In the genomic region with DNA sequence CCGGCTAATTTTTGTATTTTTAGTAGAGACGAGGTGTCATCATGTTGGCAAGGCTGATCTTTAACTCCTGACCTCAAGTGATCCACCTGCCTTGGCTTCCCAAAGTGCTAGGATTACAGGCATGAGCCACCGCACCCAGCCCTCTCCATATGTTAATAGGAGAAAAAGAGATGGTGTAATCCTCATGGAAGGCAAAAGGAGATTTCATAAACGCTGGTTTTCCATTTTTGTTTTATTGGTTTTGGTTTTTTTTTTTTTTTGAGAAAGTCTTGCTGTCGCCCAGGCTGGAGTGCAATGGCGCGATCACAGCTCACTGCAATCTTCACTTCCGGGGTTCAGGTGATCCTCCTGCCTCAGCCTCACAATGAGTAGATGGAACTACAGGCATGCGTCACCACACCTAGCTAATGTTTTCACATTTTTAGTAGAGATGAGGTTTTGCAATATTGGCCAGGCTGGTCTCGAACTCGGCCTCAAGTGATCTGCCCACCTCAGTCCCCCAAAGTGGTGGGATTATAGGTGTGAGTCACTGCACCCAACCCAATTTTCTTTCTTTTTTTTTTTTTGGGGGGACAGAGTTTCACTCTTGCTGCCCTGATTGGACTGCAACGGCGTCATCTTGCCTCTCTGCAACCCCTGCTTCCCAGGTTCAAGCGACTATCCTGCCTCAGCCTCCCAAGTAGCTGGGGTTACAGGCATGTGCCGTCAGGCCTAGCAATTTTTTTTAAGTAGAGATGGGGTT, we compare ENCODE assay signal across 16 cellular contexts. TPM values are rescaled to one million over a fixed set of nuclear protein-coding genes. Genes with fewer than 3 reads are reported as not detected.
DNase-seq lines count a peak whose midpoint lies in the region; ATAC-seq and TF ChIP-seq lines count a peak whose summit lies in the region.
"Had no signal": no experiment of that assay in that cellular context is flagged by ENCODE, and none has a peak within 500 bp of the region (broad histone marks: within the 10 kb centered on the region; RNA-seq: fewer than 3 reads in every experiment).

No MANE protein-coding gene starts in this region.

- DNase-seq in CD4-positive, CD25-positive, alpha-beta regulatory T cell = no peak
- DNase-seq in activated CD4-positive, alpha-beta memory T cell treated with anti-CD3 and anti-CD28 coated beads, Interleukin-2, amount 10 ng/mL, durations not matched to agents 7 days and 5 days = no peak
- DNase-seq in mesenteric fat pad (ENCODE audit: low spot score) (peak; percentile 30), globus pallidus (ENCODE audit: low spot score) (no peak), NCI-H1694 (lab: John Stamatoyannopoulos, UW) (no peak), D341Med (ENCODE audit: low spot score) (no peak), Caco-2 (no peak)
- DNase-seq: activated CD4-positive, alpha-beta T cell treated with anti-CD3 and anti-CD28 coated beads, Interleukin-2, amount 50 U/mL, for 48 hours; mesenchymal stem cell; NCI-H2029 treated with DMSO at 0.1 percent for 48 hours; RPMI8226 had no signal

- BruUV-seq in Caco-2 (replicated peaks; lab: Mats Ljungman, UMichigan) = no TSS peak

- no peak overlapping the region for H3K4me3 ChIP-seq in CD4-positive, CD25-positive, alpha-beta regulatory T cell (ENCODE audit: low read depth, low read length)
- H3K4me3 ChIP-seq in Caco-2 (ENCODE audit: low read depth, low read length) = no peak overlapping the region
- H3K4me3 ChIP-seq: gastroesophageal sphincter, ovary, tibial artery had no signal

- peak overlapping the region; percentile 0; the same call in 1 of the 2 replicates for H3K27ac ChIP-seq in 22Rv1
- peak overlapping the region; percentile 19 for H3K27ac ChIP-seq in CD4-positive, CD25-positive, alpha-beta regulatory T cell (ENCODE audit: insufficient read depth, low read length, poor library complexity, severe bottlenecking)
- H3K27ac ChIP-seq: C4-2B, gastroesophageal sphincter, ovary, tibial artery had no signal

- CTCF ChIA-PET in activated CD4-positive, alpha-beta memory T cell treated with anti-CD3 and anti-CD28 coated beads, Interleukin-2, amount 10 ng/mL, durations not matched to agents 7 days and 5 days (lab: Charles Lee) = interaction anchor here (0.7 to 3.8 kb wide), 4 partner anchors 44 to 425 kb away, joined by 3 to 16 read pairs (median 4); no protein-coding TSS in a partner anchor
- CTCF ChIA-PET in Caco-2 (lab: Charles Lee) = no interaction called here

- H3K4me3 Mint-ChIP-seq in CD4-positive, CD25-positive, alpha-beta regulatory T cell = peak overlapping the region; percentile 38 to 78 (median 49)
- no peak overlapping the region for H3K4me3 Mint-ChIP-seq in activated CD4-positive, alpha-beta memory T cell treated with anti-CD3 and anti-CD28 coated beads, Interleukin-2, amount 10 ng/mL, durations not matched to agents 7 days and 5 days
- H3K4me3 Mint-ChIP-seq in Caco-2 (ENCODE audit: unreplicated experiment) = no peak overlapping the region

- H3K36me3 Mint-ChIP-seq in CD4-positive, CD25-positive, alpha-beta regulatory T cell = peaks cover 6% of the 10 kb centered on the region
- peaks cover 52% of the 10 kb centered on the region for H3K36me3 Mint-ChIP-seq in activated CD4-positive, alpha-beta memory T cell treated with anti-CD3 and anti-CD28 coated beads, Interleukin-2, amount 10 ng/mL, durations not matched to agents 7 days and 5 days (ENCODE audit: low read depth)
- H3K36me3 Mint-ChIP-seq in Caco-2 (ENCODE audit: insufficient read depth, unreplicated experiment) = peaks cover 83% of the 10 kb centered on the region

- H3K27me3 ChIP-seq in CD4-positive, CD25-positive, alpha-beta regulatory T cell (ENCODE audit: control insufficient read depth, insufficient read depth, low read length) = no peaks in the 10 kb centered on the region
- no peaks in the 10 kb centered on the region for H3K27me3 ChIP-seq in Caco-2 (replicated peaks; ENCODE audit: control insufficient read depth, insufficient read depth, low read length)
- H3K27me3 ChIP-seq: gastroesophageal sphincter, ovary, tibial artery had no signal

- peaks cover 18 to 85% (median 56%) of the 10 kb centered on the region in 4 donors for H3K4me1 Mint-ChIP-seq in CD4-positive, CD25-positive, alpha-beta regulatory T cell
- peaks cover 68% of the 10 kb centered on the region for H3K4me1 Mint-ChIP-seq in activated CD4-positive, alpha-beta memory T cell treated with anti-CD3 and anti-CD28 coated beads, Interleukin-2, amount 10 ng/mL, durations not matched to agents 7 days and 5 days
- no peaks in the 10 kb centered on the region for H3K4me1 Mint-ChIP-seq in Caco-2 (ENCODE audit: low read depth, unreplicated experiment)

- H3K27me3 Mint-ChIP-seq in CD4-positive, CD25-positive, alpha-beta regulatory T cell = peaks cover 9% of the 10 kb centered on the region
- H3K27me3 Mint-ChIP-seq in activated CD4-positive, alpha-beta memory T cell treated with anti-CD3 and anti-CD28 coated beads, Interleukin-2, amount 10 ng/mL, durations not matched to agents 7 days and 5 days = no peaks in the 10 kb centered on the region
- no peaks in the 10 kb centered on the region for H3K27me3 Mint-ChIP-seq in Caco-2 (ENCODE audit: insufficient read depth, unreplicated experiment)

- POLR2A ChIA-PET in activated CD4-positive, alpha-beta memory T cell treated with anti-CD3 and anti-CD28 coated beads, Interleukin-2, amount 10 ng/mL, durations not matched to agents 7 days and 5 days (lab: Charles Lee) = interaction anchor here (0.6 to 3.5 kb wide), 5 partner anchors 8 to 671 kb away, joined by 3 to 16 read pairs (median 3); a partner anchor contains a TSS
- POLR2A ChIA-PET in Caco-2 (lab: Charles Lee) = interaction anchor here (0.6 to 1.5 kb wide), 3 partner anchors 8 to 529 kb away, joined by 3 to 4 read pairs (median 4); a partner anchor contains a TSS

- TF ChIP-seq CTCF in 22Rv1 (IDR thresholded peaks at IDR 0.05) = no peak
- no peak for TF ChIP-seq CTCF in Caco-2 (IDR thresholded peaks at IDR 0.05; ENCODE audit: insufficient read depth in 1 of 2, low read depth in 1 of 2, low read length in 1 of 2, severe bottlenecking in 1 of 2, unreplicated experiment in 1 of 2)

- H3K27ac Mint-ChIP-seq in CD4-positive, CD25-positive, alpha-beta regulatory T cell = peak overlapping the region; percentile 31 to 76 (median 51)
- peak overlapping the region; percentile 70 for H3K27ac Mint-ChIP-seq in activated CD4-positive, alpha-beta memory T cell treated with anti-CD3 and anti-CD28 coated beads, Interleukin-2, amount 10 ng/mL, durations not matched to agents 7 days and 5 days
- H3K27ac Mint-ChIP-seq in Caco-2 (ENCODE audit: unreplicated experiment) = no peak overlapping the region

- ATAC-seq in CD4-positive, CD25-positive, alpha-beta regulatory T cell (ENCODE audit: low read depth in 2 of 2) = no peak
- ATAC-seq: gastroesophageal sphincter had no signal

- no peaks in the 10 kb centered on the region for H3K9me3 Mint-ChIP-seq in CD4-positive, CD25-positive, alpha-beta regulatory T cell
- no peaks in the 10 kb centered on the region for H3K9me3 Mint-ChIP-seq in activated CD4-positive, alpha-beta memory T cell treated with anti-CD3 and anti-CD28 coated beads, Interleukin-2, amount 10 ng/mL, durations not matched to agents 7 days and 5 days
- H3K9me3 Mint-ChIP-seq in Caco-2 (ENCODE audit: unreplicated experiment) = no peaks in the 10 kb centered on the region

- intact Hi-C loops in Caco-2 (cut with micrococcal nuclease; ENCODE audit: unreplicated experiment) = no loop called here

- H3K4me1 ChIP-seq in CD4-positive, CD25-positive, alpha-beta regulatory T cell (ENCODE audit: control insufficient read depth, insufficient read depth, low read length, poor library complexity, severe bottlenecking) = peaks cover 80% of the 10 kb centered on the region
- peaks cover 8% of the 10 kb centered on the region; the same call in 1 of the 2 replicates for H3K4me1 ChIP-seq in Caco-2

- H3K36me3 ChIP-seq in CD4-positive, CD25-positive, alpha-beta regulatory T cell (ENCODE audit: control insufficient read depth, insufficient read depth, low read length) = peaks cover 20% of the 10 kb centered on the region
- 0 out of 2 replicates have a peak, but pooled peaks cover 2% of the 10 kb centered on the region for H3K36me3 ChIP-seq in Caco-2 (ENCODE audit: control insufficient read depth, insufficient read depth, low read length)
- H3K36me3 ChIP-seq: ovary had no signal

- H3K9me3 ChIP-seq in CD4-positive, CD25-positive, alpha-beta regulatory T cell (ENCODE audit: control insufficient read depth in 2 of 2, low read length in 2 of 2) = no peaks in the 10 kb centered on the region
- H3K9me3 ChIP-seq in Caco-2 = no peaks in the 10 kb centered on the region
- H3K9me3 ChIP-seq: gastroesophageal sphincter, ovary, tibial artery had no signal

RNA-seq across cellular contexts. Expression of a gene that starts 8.1 kb away (rescaled TPM):
- total RNA-seq in CD4-positive, CD25-positive, alpha-beta regulatory T cell = 128 TPM
- polyA plus RNA-seq in CD4-positive, CD25-positive, alpha-beta regulatory T cell = 100 to 1,000 TPM; 276 to 321 (median 303) TPM
- 100 to 1,000 TPM; 240 to 241 TPM for total RNA-seq in activated CD4-positive, alpha-beta memory T cell treated with anti-CD3 and anti-CD28 coated beads, Interleukin-2, amount 10 ng/mL, durations not matched to agents 7 days and 5 days
- total RNA-seq in mesenteric fat pad (130 TPM), Caco-2 (2022) (241 and 242 TPM in 2 replicates)

RNA-seq across cellular contexts. Expression of a gene that starts 34.2 kb away (rescaled TPM):
- 277 TPM for total RNA-seq in CD4-positive, CD25-positive, alpha-beta regulatory T cell
- 1,000 to 10,000 TPM in 1 of 4 donors, 100 to 1,000 TPM in 3; 781 to 1,082 (median 867) TPM for polyA plus RNA-seq in CD4-positive, CD25-positive, alpha-beta regulatory T cell
- 100 to 1,000 TPM; 529 to 549 TPM for total RNA-seq in activated CD4-positive, alpha-beta memory T cell treated with anti-CD3 and anti-CD28 coated beads, Interleukin-2, amount 10 ng/mL, durations not matched to agents 7 days and 5 days
- total RNA-seq in mesenteric fat pad (570 TPM), Caco-2 (2022) (740 and 781 TPM in 2 replicates)

RNA-seq across cellular contexts. Expression of a gene that starts 45.1 kb away (rescaled TPM):
- 920 TPM for total RNA-seq in CD4-positive, CD25-positive, alpha-beta regulatory T cell
- polyA plus RNA-seq in CD4-positive, CD25-positive, alpha-beta regulatory T cell = 1,000 to 10,000 TPM; 1,082 to 1,280 (median 1,145) TPM
- 100 to 1,000 TPM; 826 to 860 TPM for total RNA-seq in activated CD4-positive, alpha-beta memory T cell treated with anti-CD3 and anti-CD28 coated beads, Interleukin-2, amount 10 ng/mL, durations not matched to agents 7 days and 5 days
- total RNA-seq in mesenteric fat pad (717 TPM), Caco-2 (2022) (784 and 804 TPM in 2 replicates)

RNA-seq across cellular contexts. Expression of a gene that starts 49.9 kb away (rescaled TPM):
- 237 TPM for total RNA-seq in CD4-positive, CD25-positive, alpha-beta regulatory T cell
- polyA plus RNA-seq in CD4-positive, CD25-positive, alpha-beta regulatory T cell = 10 to 100 TPM; 22.2 to 30.2 (median 22.6) TPM
- total RNA-seq in activated CD4-positive, alpha-beta memory T cell treated with anti-CD3 and anti-CD28 coated beads, Interleukin-2, amount 10 ng/mL, durations not matched to agents 7 days and 5 days = 100 to 1,000 TPM; 121 to 126 TPM
- 81.2 TPM for total RNA-seq in mesenteric fat pad
- 97.2 and 104 TPM in 2 replicates for total RNA-seq in Caco-2 (2022)

Comparison
In these comparisons a context has a peak if more than half of its experiments do, and no peak if none do; other contexts are left out.
1. H3K4me3 Mint-ChIP-seq: peak in CD4-positive, CD25-positive, alpha-beta regulatory T cell (4 of 4); none in activated CD4-positive, alpha-beta memory T cell treated with anti-CD3 and anti-CD28 coated beads, Interleukin-2, amount 10 ng/mL, durations not matched to agents 7 days and 5 days (single experiment) and Caco-2 (single experiment).